Comparison of ENCODE assay signal across 1 cellular context in genomic region chr4:22410645-22411247, GRCh38.
TF ChIP-seq lines count a peak whose summit lies in the region.

No MANE protein-coding gene starts in this region.

TF ChIP-seq in K562, 482 proteins besides CTCF, POLR2A, EP300 and RAD21 (continued from another document):
- TF ChIP-seq ATF4 (CRISPR knock-in tag; IDR thresholded peaks at IDR 0.05) (no peak), HLTF (IDR thresholded peaks at IDR 0.05) (no peak), POU5F1 (IDR thresholded peaks at IDR 0.05; ENCODE audit: borderline replicate concordance, low read depth, low read length, partially characterized antibody) (no peak), IFI16 (CRISPR knock-in tag; IDR thresholded peaks at IDR 0.05) (no peak), THAP7 (CRISPR knock-in tag; IDR thresholded peaks at IDR 0.05) (no peak), ZC3H8 (IDR thresholded peaks at IDR 0.05) (no peak), PCBP2 (IDR thresholded peaks at IDR 0.05; ENCODE audit: low read depth, low read length, poor library complexity, severe bottlenecking) (no peak), FOXK2 (conservative IDR thresholded peaks at IDR 0.05 in 1 of 2, IDR thresholded peaks at IDR 0.05 in 1 of 2; ENCODE audit: low read depth in 2 of 2) (no peak)
